ENCODE assay signal across 8 cellular contexts in the genomic region with DNA sequence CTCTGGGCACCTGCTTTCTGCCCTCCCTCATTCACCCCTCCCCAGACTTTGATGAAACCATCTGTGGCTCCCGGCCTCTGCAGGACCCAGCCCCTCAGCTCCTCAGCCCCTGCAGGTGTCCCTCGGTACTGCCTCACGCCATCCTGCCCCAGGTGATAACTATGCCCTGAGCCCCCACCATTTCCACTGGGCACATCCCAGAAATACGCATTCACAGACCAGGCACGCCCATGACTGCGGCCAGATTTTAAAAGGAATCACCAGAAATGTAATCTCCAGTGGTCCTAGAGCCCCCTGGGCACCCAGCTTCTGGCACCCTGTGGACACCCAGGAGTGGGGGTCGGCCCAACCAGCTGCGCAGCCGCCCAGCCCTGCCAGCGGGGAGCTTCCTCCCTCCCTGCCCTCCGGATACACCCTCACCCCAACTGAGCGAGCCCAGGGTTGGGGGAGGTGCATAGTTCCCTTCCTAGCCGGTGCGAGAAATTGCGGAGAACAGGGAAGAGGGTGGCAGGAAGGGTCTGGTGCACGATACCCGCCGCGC. TPM values are rescaled to one million over a fixed set of nuclear protein-coding genes. Genes with fewer than 3 reads are reported as not detected.
DNase-seq lines count a peak whose midpoint lies in the region; ATAC-seq and TF ChIP-seq lines count a peak whose summit lies in the region.

No MANE protein-coding gene starts in this region.

- 3 to 4% methylated on average over 19 of the region's 19 CpGs for WGBS in aorta, 2 donors

- H3K4me3 Mint-ChIP-seq in activated naive CD4-positive, alpha-beta T cell treated with anti-CD3 and anti-CD28 coated beads for 36 hours: no peak overlapping the region
- H3K4me3 Mint-ChIP-seq in stimulated activated naive CD8-positive, alpha-beta T cell treated with anti-CD3 and anti-CD28 coated beads, Interleukin-15, amount 100 ng/mL, for 72 hours: peak overlapping the region in 1 of 2 donors; percentile 70

- H3K27ac ChIP-seq in OCI-LY7 (ENCODE audit: low read depth, low read length, poor library complexity, severe bottlenecking) (no peak overlapping the region), aorta (ENCODE audit: low read depth in 1 of 2, low read length in 2 of 2) (no peak overlapping the region)

- TF ChIP-seq CTCF in OCI-LY7 (conservative IDR thresholded peaks at IDR 0.05; ENCODE audit: low read length): peak; percentile 48
- peak; percentile 30 for TF ChIP-seq CTCF in epithelial cell of proximal tubule (conservative IDR thresholded peaks at IDR 0.05; ENCODE audit: low read depth, low read length)

- peaks cover 6% of the 10 kb centered on the region for H3K4me1 Mint-ChIP-seq in activated naive CD4-positive, alpha-beta T cell treated with anti-CD3 and anti-CD28 coated beads for 36 hours (ENCODE audit: low read depth)
- peaks cover 26% of the 10 kb centered on the region for H3K4me1 Mint-ChIP-seq in stimulated activated naive CD8-positive, alpha-beta T cell treated with anti-CD3 and anti-CD28 coated beads, Interleukin-15, amount 100 ng/mL, for 72 hours

- no peaks in the 10 kb centered on the region for H3K79me2 ChIP-seq in OCI-LY7 (ENCODE audit: insufficient read depth, low read depth, low read length)

- no peak overlapping the region for H3K27ac Mint-ChIP-seq in activated naive CD4-positive, alpha-beta T cell treated with anti-CD3 and anti-CD28 coated beads for 36 hours
- H3K27ac Mint-ChIP-seq in stimulated activated naive CD8-positive, alpha-beta T cell treated with anti-CD3 and anti-CD28 coated beads, Interleukin-15, amount 100 ng/mL, for 72 hours: no peak overlapping the region

- intact Hi-C loops in activated naive CD4-positive, alpha-beta T cell treated with anti-CD3 and anti-CD28 coated beads for 36 hours (cut with micrococcal nuclease): no loop called here
- intact Hi-C loops in OCI-LY7 (cut with micrococcal nuclease; ENCODE audit: unreplicated experiment): no loop called here
- intact Hi-C loops in aorta (cut with DNase I): no loop called here

- ATAC-seq in stimulated activated naive CD8-positive, alpha-beta T cell treated with anti-CD3 and anti-CD28 coated beads, Interleukin-15, amount 100 ng/mL, for 72 hours: peak; percentile 56
- no peak for ATAC-seq in aorta (ENCODE audit: low FRiP score)

- H3K36me3 ChIP-seq in OCI-LY7 (ENCODE audit: insufficient read depth, low read length) (no peaks in the 10 kb centered on the region), aorta (ENCODE audit: control insufficient read depth in 1 of 2, insufficient read depth in 2 of 2, low read length in 1 of 2) (no peaks in the 10 kb centered on the region)

- H2AFZ ChIP-seq in OCI-LY7 (ENCODE audit: low read length): no peak overlapping the region

- CTCF ChIA-PET in activated naive CD4-positive, alpha-beta T cell treated with anti-CD3 and anti-CD28 coated beads for 36 hours (lab: Charles Lee): interaction anchor here (1.1 to 1.3 kb wide), 3 partner anchors 22 to 84 kb away, joined by 3 read pairs; no protein-coding TSS in a partner anchor
- CTCF ChIA-PET in OCI-LY7 (lab: Charles Lee; ENCODE audit: unreplicated experiment): no interaction called here

- H3K27me3 Mint-ChIP-seq in activated naive CD4-positive, alpha-beta T cell treated with anti-CD3 and anti-CD28 coated beads for 36 hours (ENCODE audit: low read depth): peaks cover 23% of the 10 kb centered on the region
- H3K27me3 Mint-ChIP-seq in stimulated activated naive CD8-positive, alpha-beta T cell treated with anti-CD3 and anti-CD28 coated beads, Interleukin-15, amount 100 ng/mL, for 72 hours: peaks cover 46% of the 10 kb centered on the region

- H3K9me3 ChIP-seq in OCI-LY7 (ENCODE audit: low read length) (no peaks in the 10 kb centered on the region), aorta (ENCODE audit: control insufficient read depth, low read length) (no peaks in the 10 kb centered on the region)

- no peaks in the 10 kb centered on the region for H3K36me3 Mint-ChIP-seq in activated naive CD4-positive, alpha-beta T cell treated with anti-CD3 and anti-CD28 coated beads for 36 hours (ENCODE audit: low read depth)

- no peaks in the 10 kb centered on the region for H4K20me1 ChIP-seq in OCI-LY7 (ENCODE audit: insufficient read depth, low read length)

- H3K4me1 ChIP-seq in OCI-LY7 (ENCODE audit: insufficient read depth, low read length, poor library complexity, severe bottlenecking): no peaks in the 10 kb centered on the region
- H3K4me1 ChIP-seq in aorta (ENCODE audit: control insufficient read depth in 1 of 2, insufficient read depth in 2 of 2, low read length in 2 of 2): no peaks in the 10 kb centered on the region

- DNase-seq in activated naive CD4-positive, alpha-beta T cell treated with Interleukin-2 at 50 U/mL for 16 hours: peak; percentile 28
- no peak for DNase-seq in activated naive CD4-positive, alpha-beta T cell treated with anti-CD3 and anti-CD28 coated beads for 36 hours
- DNase-seq in OCI-LY7 (ENCODE audit: low spot score) (peak; percentile 17), epithelial cell of proximal tubule (ENCODE audit: low read depth) (no peak), amygdala (lab: John Stamatoyannopoulos, UW) (no peak), NCI-H2081 treated with DMSO at 0.1 percent for 48 hours (lab: John Stamatoyannopoulos, UW) (no peak), aorta (no peak)
- DNase-seq in stimulated activated naive CD8-positive, alpha-beta T cell treated with anti-CD3 and anti-CD28 coated beads, Interleukin-15, amount 100 ng/mL, for 72 hours: peak; percentile 21 to 24

- no peaks in the 10 kb centered on the region for H3K9me3 Mint-ChIP-seq in activated naive CD4-positive, alpha-beta T cell treated with anti-CD3 and anti-CD28 coated beads for 36 hours
- no peaks in the 10 kb centered on the region for H3K9me3 Mint-ChIP-seq in stimulated activated naive CD8-positive, alpha-beta T cell treated with anti-CD3 and anti-CD28 coated beads, Interleukin-15, amount 100 ng/mL, for 72 hours

- no TSS peak for BruUV-seq in OCI-LY7 (replicated peaks; lab: Mats Ljungman, UMichigan)

- POLR2A ChIA-PET in OCI-LY7 (lab: Charles Lee): interaction anchor here (0.8 kb wide), 1 partner anchor 26 kb away, joined by 3 read pairs; no protein-coding TSS in a partner anchor

- H3K4me3 ChIP-seq in OCI-LY7 (ENCODE audit: low read depth, low read length, poor library complexity, severe bottlenecking) (no peak overlapping the region), epithelial cell of proximal tubule (ENCODE audit: low read depth, low read length) (no peak overlapping the region), aorta (ENCODE audit: low read length in 2 of 2) (no peak overlapping the region)

- H3K9me2 ChIP-seq in OCI-LY7 (ENCODE audit: insufficient read depth, low read length): no peaks in the 10 kb centered on the region

- H3K27me3 ChIP-seq in aorta (ENCODE audit: control insufficient read depth in 1 of 2, insufficient read depth in 2 of 2, low read length in 1 of 2): no peaks in the 10 kb centered on the region

- H3K4me2 ChIP-seq in OCI-LY7 (ENCODE audit: low read length): no peak overlapping the region

RNA-seq across cellular contexts. Expression of a gene that starts 0.6 kb away (rescaled TPM):
- total RNA-seq in activated naive CD4-positive, alpha-beta T cell treated with anti-CD3 and anti-CD28 coated beads for 36 hours: not detected
- total RNA-seq in OCI-LY7 (2014; rRNA removed; shearing (Covaris generic)): not detected in 2 replicates
- not detected in 2 replicates for total RNA-seq in OCI-LY7 (2022)
- 0.29 TPM in 1 of 2 replicates, not detected in the other for total RNA-seq in epithelial cell of proximal tubule
- total RNA-seq in aorta: not detected
- not detected for polyA plus RNA-seq in aorta

Comparison
In these comparisons a context has a peak if more than half of its experiments do, and no peak if none do; other contexts are left out.
1. DNase-seq: peak in activated naive CD4-positive, alpha-beta T cell treated with Interleukin-2 at 50 U/mL for 16 hours (single experiment), OCI-LY7 (single experiment) and stimulated activated naive CD8-positive, alpha-beta T cell treated with anti-CD3 and anti-CD28 coated beads, Interleukin-15, amount 100 ng/mL, for 72 hours (2 of 2); none in activated naive CD4-positive, alpha-beta T cell treated with anti-CD3 and anti-CD28 coated beads for 36 hours (single experiment), epithelial cell of proximal tubule (single experiment), amygdala (0 of 56), NCI-H2081 treated with DMSO at 0.1 percent for 48 hours (single experiment) and aorta (0 of 2).